22 cellular contexts compared by ENCODE assay signal in the genomic region with DNA sequence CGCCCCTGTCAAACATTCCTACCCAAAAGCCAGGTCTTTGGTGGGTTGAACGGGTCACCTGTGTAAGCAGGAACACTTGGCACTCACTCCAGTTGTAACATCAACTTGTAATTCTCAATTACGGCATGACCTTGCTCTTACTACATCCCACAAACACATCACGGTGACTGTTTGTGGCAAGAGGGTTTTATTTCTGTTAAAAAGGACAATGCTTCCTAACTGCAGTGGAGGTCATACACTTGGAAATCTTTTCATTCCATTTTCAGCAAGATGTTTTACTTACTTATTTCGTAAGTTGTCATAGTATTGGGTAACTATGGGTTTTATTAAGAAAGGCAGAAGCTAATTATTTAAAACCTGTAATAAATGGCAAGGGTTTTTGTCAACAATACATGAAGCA.
DNase-seq lines count a peak whose midpoint lies in the region; TF ChIP-seq lines count a peak whose summit lies in the region.
"Had no signal": no experiment of that assay in that cellular context is flagged by ENCODE, and none has a peak within 500 bp of the region (broad histone marks: within the 10 kb centered on the region; RNA-seq: fewer than 3 reads in every experiment).

No MANE protein-coding gene starts in this region.

- H3K36me3 ChIP-seq in adipocyte (ENCODE audit: control insufficient read depth, insufficient read depth, low read length, severe bottlenecking) = peaks cover 20% of the 10 kb centered on the region
- H3K36me3 ChIP-seq in transverse colon = peaks cover 0 to 6% (median 0%) of the 10 kb centered on the region in 4 donors

- H3K4me3 ChIP-seq in AG10803 (ENCODE audit: low read length) (no peak overlapping the region), adipocyte (ENCODE audit: low read length) (no peak overlapping the region), transverse colon (no peak overlapping the region)
- H3K4me3 ChIP-seq: A549, SJSA1 had no signal

- H3K27ac Mint-ChIP-seq in mesothelial cell of epicardium = peak overlapping the region; percentile 38
- H3K27ac Mint-ChIP-seq: CD4-positive, CD25-positive, alpha-beta regulatory T cell had no signal

- H3K27me3 ChIP-seq in adipocyte (replicated peaks; ENCODE audit: control insufficient read depth, insufficient read depth, low read length) (no peaks in the 10 kb centered on the region), transverse colon (no peaks in the 10 kb centered on the region)
- H3K27me3 ChIP-seq: SJSA1 had no signal

- no peak for TF ChIP-seq EP300 in transverse colon (IDR thresholded peaks at IDR 0.05; ENCODE audit: low read depth)

- peaks cover 1% of the 10 kb centered on the region for H3K4me1 Mint-ChIP-seq in mesothelial cell of epicardium

- H3K36me3 Mint-ChIP-seq in mesothelial cell of epicardium = peaks cover 28% of the 10 kb centered on the region
- H3K36me3 Mint-ChIP-seq: CD4-positive, CD25-positive, alpha-beta regulatory T cell had no signal

- H3K9ac ChIP-seq in adipocyte (ENCODE audit: low read length) = no peak overlapping the region

- DNase-seq in AG10803 (ENCODE audit: low read depth) (peak; percentile 43), adipocyte (ENCODE audit: low read depth) (peak; percentile 23), fibroblast of gingiva (ENCODE audit: low read depth) (peak; percentile 59), mesothelial cell of epicardium (ENCODE audit: low spot score in 2 of 2, unreplicated experiment in 2 of 2) (no peak), NCI-H1436 treated with DMSO at 0.1 percent for 48 hours (lab: John Stamatoyannopoulos, UW) (no peak), NCI-H226 (no peak), activated T-cell treated with anti-CD3 and anti-CD28 coated beads for 4 hours (no peak), transverse colon (no peak)
- DNase-seq: CD4-positive, CD25-positive, alpha-beta regulatory T cell; GOT3; HCEC 1CT; KBM-7; MM.1S; NCI-H1048; NCI-H146; NCI-H2029 treated with DMSO at 0.1 percent for 48 hours; NCI-H345; NCI-H524 treated with DMSO at 0.1 percent for 48 hours; NCI-H82; OCI-M1 had no signal

- TF ChIP-seq POLR2A in transverse colon (IDR thresholded peaks at IDR 0.05) = no peak

- intact Hi-C loops in transverse colon (cut with DNase I; ENCODE audit: low total_unique reads) = no loop called here

- peaks cover 4% of the 10 kb centered on the region for H3K9me3 Mint-ChIP-seq in mesothelial cell of epicardium
- H3K9me3 Mint-ChIP-seq: CD4-positive, CD25-positive, alpha-beta regulatory T cell had no signal

- H3K4me3 Mint-ChIP-seq in mesothelial cell of epicardium = no peak overlapping the region
- H3K4me3 Mint-ChIP-seq: CD4-positive, CD25-positive, alpha-beta regulatory T cell had no signal

- WGBS in transverse colon (ENCODE audit: low coverage in 1 of 2), 2 donors = 83 to 84% methylated on average over 4 to 5 of the region's 5 CpGs

- in situ Hi-C loops in transverse colon (cut with MboI; ENCODE audit: low pct_ligation_motif_present in 1 of 4, low pct_unique_long_range_greater_than_20kb in 1 of 4, low sequenced_read_pairs in 3 of 4) = no loop called here

- H3K9me3 ChIP-seq in adipocyte (ENCODE audit: control insufficient read depth, low read length) (no peaks in the 10 kb centered on the region), transverse colon (no peaks in the 10 kb centered on the region)
- H3K9me3 ChIP-seq: A549, SJSA1 had no signal

- TF ChIP-seq CTCF in AG10803 (conservative IDR thresholded peaks at IDR 0.05; ENCODE audit: low read length) (no peak), mesothelial cell of epicardium (IDR thresholded peaks at IDR 0.05; ENCODE audit: unreplicated experiment) (no peak), transverse colon (IDR thresholded peaks at IDR 0.05) (no peak)

- H3K27me3 Mint-ChIP-seq in mesothelial cell of epicardium (ENCODE audit: low read depth) = no peaks in the 10 kb centered on the region
- H3K27me3 Mint-ChIP-seq: CD4-positive, CD25-positive, alpha-beta regulatory T cell had no signal

- H3K27ac ChIP-seq in transverse colon = no peak overlapping the region
- H3K27ac ChIP-seq: A549, SJSA1 had no signal

- peaks cover 10% of the 10 kb centered on the region for H3K4me1 ChIP-seq in adipocyte (ENCODE audit: control insufficient read depth, insufficient read depth, low read length)
- peaks cover 0 to 14% (median 3%) of the 10 kb centered on the region in 4 donors for H3K4me1 ChIP-seq in transverse colon
- H3K4me1 ChIP-seq: A549 had no signal

Comparison
In these comparisons a context has a peak if more than half of its experiments do, and no peak if none do; other contexts are left out.
1. DNase-seq: peak in AG10803 (single experiment), adipocyte (single experiment) and fibroblast of gingiva (single experiment); none in mesothelial cell of epicardium (0 of 2), NCI-H1436 treated with DMSO at 0.1 percent for 48 hours (single experiment), NCI-H226 (single experiment), activated T-cell treated with anti-CD3 and anti-CD28 coated beads for 4 hours (single experiment) and transverse colon (single experiment).